27 cellular contexts compared by ENCODE assay signal in genomic region chr11:89175796-89176195, GRCh38. TPM values are rescaled to one million over a fixed set of nuclear protein-coding genes. Genes with fewer than 3 reads are reported as not detected.
DNase-seq lines count a peak whose midpoint lies in the region; ATAC-seq and TF ChIP-seq lines count a peak whose summit lies in the region.
"Had no signal": no experiment of that assay in that cellular context is flagged by ENCODE, and none has a peak within 500 bp of the region (broad histone marks: within the 10 kb centered on the region; RNA-seq: fewer than 3 reads in every experiment).

No MANE protein-coding gene starts in this region.

- H3K9me3 ChIP-seq in A673 (ENCODE audit: low read depth, low read length, poor library complexity, severe bottlenecking) (no peaks in the 10 kb centered on the region), adipocyte (ENCODE audit: control insufficient read depth, low read length) (no peaks in the 10 kb centered on the region)
- no peaks in the 10 kb centered on the region for H3K9me3 ChIP-seq in naive thymus-derived CD4-positive, alpha-beta T cell (ENCODE audit: control insufficient read depth in 2 of 3, low read length in 3 of 3)
- H3K9me3 ChIP-seq: BE2C, esophagus squamous epithelium, Peyer's patch, psoas muscle, SJSA1 had no signal

- ATAC-seq in GM23338, result peak; percentile 43; the same call in 2 of the 3 replicates
- no peak for ATAC-seq in naive thymus-derived CD4-positive, alpha-beta T cell
- ATAC-seq in GM21390 (IDR thresholded peaks at IDR 0.05; ENCODE audit: unreplicated experiment), result no peak
- ATAC-seq: activated CD8-positive, alpha-beta memory T cell treated with anti-CD3 and anti-CD28 coated beads, Interleukin-2, amount 10 ng/mL, durations not matched to agents 7 days and 5 days; psoas muscle had no signal

- no peak overlapping the region for H3K9ac ChIP-seq in adipocyte (ENCODE audit: low read length)

- no TSS peak for BruUV-seq in A673 (replicated peaks; lab: Mats Ljungman, UMichigan)

- H3K4me3 ChIP-seq in A673 (ENCODE audit: low read depth, low read length, poor library complexity, severe bottlenecking) (no peak overlapping the region), GM23338 (no peak overlapping the region), adipocyte (ENCODE audit: low read length) (no peak overlapping the region)
- H3K4me3 ChIP-seq in naive thymus-derived CD4-positive, alpha-beta T cell (ENCODE audit: low read length), result no peak overlapping the region
- H3K4me3 ChIP-seq: esophagus squamous epithelium, Peyer's patch, psoas muscle, SJSA1, skin epidermis had no signal

- H3K27ac Mint-ChIP-seq in GM23338, result no peak overlapping the region
- no peak overlapping the region for H3K27ac Mint-ChIP-seq in naive thymus-derived CD4-positive, alpha-beta T cell
- H3K27ac Mint-ChIP-seq in activated CD4-positive, alpha-beta T cell treated with anti-CD3 and anti-CD28 coated beads, Interleukin-2, amount 10 ng/mL, durations not matched to agents 24 days and 14 days, result no peak overlapping the region
- H3K27ac Mint-ChIP-seq: activated CD4-positive, alpha-beta T cell treated with anti-CD3 and anti-CD28 coated beads, Interleukin-2, amount 10 ng/mL, durations not matched to agents 7 days and 5 days; activated CD8-positive, alpha-beta memory T cell treated with anti-CD3 and anti-CD28 coated beads, Interleukin-2, amount 10 ng/mL, durations not matched to agents 7 days and 5 days; activated naive CD4-positive, alpha-beta T cell treated with anti-CD3 and anti-CD28 coated beads, Interleukin-2, amount 10 ng/mL, durations not matched to agents 7 days and 5 days; memory B cell; T-helper 1 cell treated with Interleukin-12 subunit alpha and Interleukin-12 subunit beta and Interleukin-4 antibody, amounts not matched to agents 30 μg/mL and 1 μg/mL, for 36 hours had no signal

- POLR2A ChIA-PET in A673 (lab: Charles Lee; ENCODE audit: low non-redundant PET), result no interaction called here
- POLR2A ChIA-PET in naive thymus-derived CD4-positive, alpha-beta T cell (lab: Charles Lee), result no interaction called here

- H3K27ac ChIP-seq in A673 (ENCODE audit: low read depth, low read length, poor library complexity, severe bottlenecking) (no peak overlapping the region), GM23338 (ENCODE audit: low read depth) (no peak overlapping the region)
- H3K27ac ChIP-seq in naive thymus-derived CD4-positive, alpha-beta T cell (ENCODE audit: low read depth, low read length), result no peak overlapping the region
- H3K27ac ChIP-seq: esophagus squamous epithelium, Peyer's patch, psoas muscle, SJSA1, skin epidermis had no signal

- peaks cover 6% of the 10 kb centered on the region; the same call in 2 of the 3 replicates for H3K4me1 Mint-ChIP-seq in GM23338
- peaks cover 0 to 3% (median 0%) of the 10 kb centered on the region in 7 donors for H3K4me1 Mint-ChIP-seq in naive thymus-derived CD4-positive, alpha-beta T cell
- H3K4me1 Mint-ChIP-seq in activated CD4-positive, alpha-beta T cell treated with anti-CD3 and anti-CD28 coated beads, Interleukin-2, amount 10 ng/mL, durations not matched to agents 24 days and 14 days, result no peaks in the 10 kb centered on the region
- H3K4me1 Mint-ChIP-seq: activated CD4-positive, alpha-beta T cell treated with anti-CD3 and anti-CD28 coated beads, Interleukin-2, amount 10 ng/mL, durations not matched to agents 7 days and 5 days; activated CD8-positive, alpha-beta memory T cell treated with anti-CD3 and anti-CD28 coated beads, Interleukin-2, amount 10 ng/mL, durations not matched to agents 7 days and 5 days; activated naive CD4-positive, alpha-beta T cell treated with anti-CD3 and anti-CD28 coated beads, Interleukin-2, amount 10 ng/mL, durations not matched to agents 7 days and 5 days; memory B cell had no signal

- H3K36me3 Mint-ChIP-seq in GM23338 (ENCODE audit: low read depth), result no peaks in the 10 kb centered on the region
- H3K36me3 Mint-ChIP-seq in naive thymus-derived CD4-positive, alpha-beta T cell, result no peaks in the 10 kb centered on the region
- H3K36me3 Mint-ChIP-seq in activated CD4-positive, alpha-beta T cell treated with anti-CD3 and anti-CD28 coated beads, Interleukin-2, amount 10 ng/mL, durations not matched to agents 24 days and 14 days (ENCODE audit: low read depth), result no peaks in the 10 kb centered on the region
- H3K36me3 Mint-ChIP-seq: activated CD8-positive, alpha-beta memory T cell treated with anti-CD3 and anti-CD28 coated beads, Interleukin-2, amount 10 ng/mL, durations not matched to agents 7 days and 5 days; activated naive CD4-positive, alpha-beta T cell treated with anti-CD3 and anti-CD28 coated beads, Interleukin-2, amount 10 ng/mL, durations not matched to agents 7 days and 5 days; memory B cell had no signal

- peak; percentile 82 for DNase-seq in A673 (ENCODE audit: low spot score)
- peak; percentile 25 for DNase-seq in GM23338 (ENCODE audit: low spot score)
- DNase-seq in adipocyte (ENCODE audit: low read depth), result peak; percentile 36
- peak; percentile 10 for DNase-seq in iPS-NIHi7 (ENCODE audit: extremely low spot score)
- no peak for DNase-seq in naive thymus-derived CD4-positive, alpha-beta T cell
- DNase-seq in amniotic stem cell (lab: John Stamatoyannopoulos, UW), result no peak
- no peak for DNase-seq in activated CD4-positive, alpha-beta T cell treated with anti-CD3 and anti-CD28 coated beads, Interleukin-2, amount 10 ng/mL, durations not matched to agents 24 days and 14 days
- DNase-seq: activated CD4-positive, alpha-beta T cell treated with anti-CD3 and anti-CD28 coated beads, Interleukin-2, amount 10 ng/mL, durations not matched to agents 7 days and 5 days; activated CD8-positive, alpha-beta memory T cell treated with anti-CD3 and anti-CD28 coated beads, Interleukin-2, amount 10 ng/mL, durations not matched to agents 7 days and 5 days; activated naive CD4-positive, alpha-beta T cell treated with anti-CD3 and anti-CD28 coated beads, Interleukin-2, amount 10 ng/mL, durations not matched to agents 7 days and 5 days; BE2C; COR-L47; cortex of kidney; esophagus squamous epithelium; NCI-H1417 treated with DMSO at 0.1 percent for 48 hours; NCI-H2107; NCI-H510A; Peyer's patch; psoas muscle; trophoblast cell had no signal

- H3K79me2 ChIP-seq in GM23338 (replicated peaks; ENCODE audit: insufficient read depth), result no peaks in the 10 kb centered on the region

- 0 out of 2 replicates have a peak overlapping the region, but pooled peaks have one; percentile 14 for H2AFZ ChIP-seq in GM23338

- H3K36me3 ChIP-seq in A673 (ENCODE audit: insufficient read depth, low read length, poor library complexity, severe bottlenecking), result no peaks in the 10 kb centered on the region
- no peaks in the 10 kb centered on the region for H3K36me3 ChIP-seq in GM23338 (ENCODE audit: insufficient read depth)
- H3K36me3 ChIP-seq in adipocyte (ENCODE audit: control insufficient read depth, insufficient read depth, low read length, severe bottlenecking), result no peaks in the 10 kb centered on the region
- no peaks in the 10 kb centered on the region for H3K36me3 ChIP-seq in naive thymus-derived CD4-positive, alpha-beta T cell (ENCODE audit: control insufficient read depth in 2 of 3, insufficient read depth in 3 of 3, low read length in 3 of 3)
- H3K36me3 ChIP-seq: BE2C, esophagus squamous epithelium, Peyer's patch, SJSA1 had no signal

- H3F3A ChIP-seq in GM23338 (replicated peaks; ENCODE audit: low read depth), result no peaks in the 10 kb centered on the region

- peaks cover 6% of the 10 kb centered on the region for H3K4me1 ChIP-seq in A673 (ENCODE audit: insufficient read depth, low read length, poor library complexity, severe bottlenecking)
- H3K4me1 ChIP-seq in GM23338 (ENCODE audit: insufficient read depth), result peaks cover 5% of the 10 kb centered on the region; the same call in 1 of the 2 replicates
- H3K4me1 ChIP-seq in adipocyte (ENCODE audit: control insufficient read depth, insufficient read depth, low read length), result no peaks in the 10 kb centered on the region
- H3K4me1 ChIP-seq in naive thymus-derived CD4-positive, alpha-beta T cell (ENCODE audit: control insufficient read depth in 2 of 2, insufficient read depth in 2 of 2, low read length in 2 of 2), result no peaks in the 10 kb centered on the region
- H3K4me1 ChIP-seq: BE2C, esophagus squamous epithelium, Peyer's patch, psoas muscle, SJSA1 had no signal

- CTCF ChIA-PET in A673 (lab: Charles Lee), result no interaction called here
- CTCF ChIA-PET in naive thymus-derived CD4-positive, alpha-beta T cell (lab: Charles Lee), result no interaction called here

- H3K27me3 Mint-ChIP-seq in GM23338 (ENCODE audit: insufficient read depth, low read depth, poor library complexity), result no peaks in the 10 kb centered on the region
- no peaks in the 10 kb centered on the region for H3K27me3 Mint-ChIP-seq in naive thymus-derived CD4-positive, alpha-beta T cell
- H3K27me3 Mint-ChIP-seq in activated CD4-positive, alpha-beta T cell treated with anti-CD3 and anti-CD28 coated beads, Interleukin-2, amount 10 ng/mL, durations not matched to agents 24 days and 14 days, result no peaks in the 10 kb centered on the region
- H3K27me3 Mint-ChIP-seq: activated CD4-positive, alpha-beta T cell treated with anti-CD3 and anti-CD28 coated beads, Interleukin-2, amount 10 ng/mL, durations not matched to agents 7 days and 5 days; activated CD8-positive, alpha-beta memory T cell treated with anti-CD3 and anti-CD28 coated beads, Interleukin-2, amount 10 ng/mL, durations not matched to agents 7 days and 5 days; activated naive CD4-positive, alpha-beta T cell treated with anti-CD3 and anti-CD28 coated beads, Interleukin-2, amount 10 ng/mL, durations not matched to agents 7 days and 5 days; memory B cell had no signal

- H3K27me3 ChIP-seq in A673 (replicated peaks; ENCODE audit: insufficient read depth, low read depth, low read length, poor library complexity) (no peaks in the 10 kb centered on the region), GM23338 (ENCODE audit: insufficient read depth) (no peaks in the 10 kb centered on the region), adipocyte (replicated peaks; ENCODE audit: control insufficient read depth, insufficient read depth, low read length) (no peaks in the 10 kb centered on the region)
- H3K27me3 ChIP-seq in naive thymus-derived CD4-positive, alpha-beta T cell (ENCODE audit: control insufficient read depth in 2 of 2, insufficient read depth in 2 of 2, low read length in 2 of 2), result no peaks in the 10 kb centered on the region
- H3K27me3 ChIP-seq: BE2C, esophagus squamous epithelium, Peyer's patch, SJSA1 had no signal

- H4K20me1 ChIP-seq in GM23338 (replicated peaks; ENCODE audit: insufficient read depth), result no peaks in the 10 kb centered on the region

- H3K9me2 ChIP-seq in GM23338 (ENCODE audit: insufficient read depth), result no peaks in the 10 kb centered on the region

- TF ChIP-seq CTCF in A673 (conservative IDR thresholded peaks at IDR 0.05; ENCODE audit: low read depth, low read length), result no peak
- 0 out of 4 replicates have a peak, but pooled peaks of 1 of the 2 experiments have one; percentile 5 for TF ChIP-seq CTCF in GM23338 (conservative IDR thresholded peaks at IDR 0.05; ENCODE audit: low read depth in 2 of 2)

- H3K9me3 Mint-ChIP-seq in GM23338, result no peaks in the 10 kb centered on the region
- no peaks in the 10 kb centered on the region for H3K9me3 Mint-ChIP-seq in naive thymus-derived CD4-positive, alpha-beta T cell
- H3K9me3 Mint-ChIP-seq in activated CD4-positive, alpha-beta T cell treated with anti-CD3 and anti-CD28 coated beads, Interleukin-2, amount 10 ng/mL, durations not matched to agents 24 days and 14 days, result no peaks in the 10 kb centered on the region
- H3K9me3 Mint-ChIP-seq: activated CD4-positive, alpha-beta T cell treated with anti-CD3 and anti-CD28 coated beads, Interleukin-2, amount 10 ng/mL, durations not matched to agents 7 days and 5 days; activated naive CD4-positive, alpha-beta T cell treated with anti-CD3 and anti-CD28 coated beads, Interleukin-2, amount 10 ng/mL, durations not matched to agents 7 days and 5 days; T-helper 1 cell treated with Interleukin-12 subunit alpha and Interleukin-12 subunit beta and Interleukin-4 antibody, amounts not matched to agents 30 μg/mL and 1 μg/mL, for 36 hours had no signal

- intact Hi-C loops in A673 (cut with micrococcal nuclease; ENCODE audit: unreplicated experiment), result no loop called here
- intact Hi-C loops in naive thymus-derived CD4-positive, alpha-beta T cell (cut with micrococcal nuclease), result no loop called here
- intact Hi-C loops in activated CD4-positive, alpha-beta T cell treated with anti-CD3 and anti-CD28 coated beads, Interleukin-2, amount 10 ng/mL, durations not matched to agents 24 days and 14 days (cut with micrococcal nuclease), result no loop called here

- H3K4me3 Mint-ChIP-seq in GM23338, result no peak overlapping the region
- H3K4me3 Mint-ChIP-seq in naive thymus-derived CD4-positive, alpha-beta T cell, result no peak overlapping the region
- H3K4me3 Mint-ChIP-seq in activated CD4-positive, alpha-beta T cell treated with anti-CD3 and anti-CD28 coated beads, Interleukin-2, amount 10 ng/mL, durations not matched to agents 24 days and 14 days, result no peak overlapping the region
- H3K4me3 Mint-ChIP-seq: activated CD4-positive, alpha-beta T cell treated with anti-CD3 and anti-CD28 coated beads, Interleukin-2, amount 10 ng/mL, durations not matched to agents 7 days and 5 days; activated CD8-positive, alpha-beta memory T cell treated with anti-CD3 and anti-CD28 coated beads, Interleukin-2, amount 10 ng/mL, durations not matched to agents 7 days and 5 days; activated naive CD4-positive, alpha-beta T cell treated with anti-CD3 and anti-CD28 coated beads, Interleukin-2, amount 10 ng/mL, durations not matched to agents 7 days and 5 days; memory B cell; T-helper 1 cell treated with Interleukin-12 subunit alpha and Interleukin-12 subunit beta and Interleukin-4 antibody, amounts not matched to agents 30 μg/mL and 1 μg/mL, for 36 hours had no signal

- no peak overlapping the region for H3K4me2 ChIP-seq in GM23338

RNA-seq across cellular contexts. Expression of gene TYR, which starts 1.9 kb away (rescaled TPM):
- not detected in 2 replicates for total RNA-seq in A673 (2021)
- total RNA-seq in GM23338 (2014; rRNA removed; shearing (Covaris generic)), result not detected in 2 replicates
- polyA plus RNA-seq in GM23338 (2016; fragmentation: Nextera tagmentation; extraction: Ambion mirVana), result 0.08 TPM in 1 of 2 replicates, not detected in the other
- total RNA-seq in naive thymus-derived CD4-positive, alpha-beta T cell, result not detected
- not detected for polyA plus RNA-seq in naive thymus-derived CD4-positive, alpha-beta T cell
- not detected in 2 replicates for total RNA-seq in activated CD4-positive, alpha-beta T cell treated with anti-CD3 and anti-CD28 coated beads, Interleukin-2, amount 10 ng/mL, durations not matched to agents 24 days and 14 days
- total RNA-seq: activated CD4-positive, alpha-beta T cell treated with anti-CD3 and anti-CD28 coated beads, Interleukin-2, amount 10 ng/mL, durations not matched to agents 7 days and 5 days; activated CD8-positive, alpha-beta memory T cell treated with anti-CD3 and anti-CD28 coated beads, Interleukin-2, amount 10 ng/mL, durations not matched to agents 7 days and 5 days; Daoy; esophagus squamous epithelium; M059J; Peyer's patch; psoas muscle; SJSA1 had no signal
- polyA plus RNA-seq: psoas muscle had no signal

Comparison
In these comparisons a context has a peak if more than half of its experiments do, and no peak if none do; other contexts are left out.
1. DNase-seq: peak in A673 (single experiment), GM23338 (single experiment), adipocyte (single experiment) and iPS-NIHi7 (single experiment); none in naive thymus-derived CD4-positive, alpha-beta T cell (0 of 9), amniotic stem cell (single experiment) and activated CD4-positive, alpha-beta T cell treated with anti-CD3 and anti-CD28 coated beads, Interleukin-2, amount 10 ng/mL, durations not matched to agents 24 days and 14 days (single experiment).